24 cellular contexts compared by ENCODE assay signal in the genomic region with DNA sequence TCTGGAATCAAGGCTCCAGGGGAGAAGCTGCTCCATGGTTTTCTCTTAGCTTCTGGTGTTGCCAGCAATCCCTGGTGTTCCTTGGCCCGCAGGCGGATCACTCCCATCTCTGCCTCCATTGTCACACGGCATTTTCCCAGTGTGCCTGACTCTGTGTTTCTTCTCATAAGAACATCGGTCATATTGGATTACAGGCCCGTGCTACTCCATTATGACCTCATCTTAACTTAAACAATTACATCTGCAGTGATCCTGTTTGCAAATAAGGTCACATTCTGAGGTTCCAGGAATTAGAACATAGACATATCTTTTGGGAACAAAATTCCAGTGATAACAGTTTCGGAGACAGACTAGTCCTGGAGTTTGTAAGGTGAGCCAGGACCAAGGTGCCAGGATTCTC. TPM values are rescaled to one million over a fixed set of nuclear protein-coding genes. Genes with fewer than 3 reads are reported as not detected.
DNase-seq lines count a peak whose midpoint lies in the region; ATAC-seq, FAIRE-seq and TF ChIP-seq lines count a peak whose summit lies in the region.
"Had no signal": no experiment of that assay in that cellular context is flagged by ENCODE, and none has a peak within 500 bp of the region (broad histone marks: within the 10 kb centered on the region; RNA-seq: fewer than 3 reads in every experiment).

No MANE protein-coding gene starts in this region.

- H3K4me1 Mint-ChIP-seq in stimulated activated effector memory CD8-positive, alpha-beta T cell treated with anti-CD3 and anti-CD28 coated beads, Interleukin-12 subunit alpha, Interleukin-12 subunit beta, amount 100 ng/mL, for 72 hours, result peaks cover 28% of the 10 kb centered on the region
- H3K4me1 Mint-ChIP-seq in T-cell, result peaks cover 0 to 5% (median 0%) of the 10 kb centered on the region in 3 donors

- peak overlapping the region; percentile 38 for H3K27ac Mint-ChIP-seq in stimulated activated effector memory CD8-positive, alpha-beta T cell treated with anti-CD3 and anti-CD28 coated beads, Interleukin-12 subunit alpha, Interleukin-12 subunit beta, amount 100 ng/mL, for 72 hours
- no peak overlapping the region for H3K27ac Mint-ChIP-seq in T-cell
- H3K27ac Mint-ChIP-seq: CD4-positive, alpha-beta T cell had no signal

- in situ Hi-C loops in HepG2 (cut with HindIII; ENCODE audit: extremely low pct_ligation_motif_present, low pct_unique_long_range_greater_than_20kb), result no loop called here

- CTCF ChIA-PET in HepG2 (lab: Yijun Ruan, JAX; ENCODE audit: low intra/inter-chr PET ratio, low total read pairs), result no interaction called here
- CTCF ChIA-PET in T-cell (lab: Charles Lee), result no interaction called here

- H3K27me3 Mint-ChIP-seq in T-cell, result no peaks in the 10 kb centered on the region
- H3K27me3 Mint-ChIP-seq: CD4-positive, alpha-beta T cell had no signal

- H3K4me2 ChIP-seq in HepG2 (ENCODE audit: low read depth, low read length), result no peak overlapping the region

- H3K9me3 Mint-ChIP-seq in stimulated activated effector memory CD8-positive, alpha-beta T cell treated with anti-CD3 and anti-CD28 coated beads, Interleukin-12 subunit alpha, Interleukin-12 subunit beta, amount 100 ng/mL, for 72 hours, result no peaks in the 10 kb centered on the region
- H3K9me3 Mint-ChIP-seq in T-cell, result no peaks in the 10 kb centered on the region
- H3K9me3 Mint-ChIP-seq: CD4-positive, alpha-beta T cell had no signal

- no peaks in the 10 kb centered on the region for H3K36me3 Mint-ChIP-seq in stimulated activated effector memory CD8-positive, alpha-beta T cell treated with anti-CD3 and anti-CD28 coated beads, Interleukin-12 subunit alpha, Interleukin-12 subunit beta, amount 100 ng/mL, for 72 hours
- no peaks in the 10 kb centered on the region for H3K36me3 Mint-ChIP-seq in T-cell

- H4K20me1 ChIP-seq in HepG2 (ENCODE audit: insufficient read depth, low read length), result no peaks in the 10 kb centered on the region

- no peak overlapping the region for H3K27ac ChIP-seq in HepG2 (ENCODE audit: extremely low read length, insufficient read depth, low read length)
- no peak overlapping the region for H3K27ac ChIP-seq in right lobe of liver
- H3K27ac ChIP-seq in RWPE2 (ENCODE audit: poor library complexity, severe bottlenecking), result peak overlapping the region; percentile 72
- H3K27ac ChIP-seq: SJSA1 had no signal

- H3K36me3 ChIP-seq in HepG2 (replicated peaks in 1 of 2; ENCODE audit: control insufficient read depth in 1 of 2, insufficient read depth in 2 of 2, low read length in 2 of 2) (no peaks in the 10 kb centered on the region), right lobe of liver (no peaks in the 10 kb centered on the region), RWPE2 (ENCODE audit: low read depth) (no peaks in the 10 kb centered on the region)
- H3K36me3 ChIP-seq: BE2C, SJSA1 had no signal

- TF ChIP-seq POLR2A in HepG2 (IDR thresholded peaks at IDR 0.05; ENCODE audit: insufficient read depth in 1 of 2, low read depth in 2 of 2, low read length in 2 of 2), result no peak
- TF ChIP-seq POLR2A in right lobe of liver (IDR thresholded peaks at IDR 0.05), result no peak

- TF ChIP-seq RAD21 in HepG2 (CRISPR knock-in tag; IDR thresholded peaks at IDR 0.05), result no peak

- no peak overlapping the region for H2AFZ ChIP-seq in HepG2 (ENCODE audit: low read length)

- DNase-seq in HepG2 (ENCODE audit: low spot score) (no peak), right lobe of liver (no peak), RWPE2 (ENCODE audit: low spot score) (no peak), fibroblast of villous mesenchyme (ENCODE audit: low read depth) (peak; percentile 21), T-cell (no peak), NCI-H187 (lab: John Stamatoyannopoulos, UW) (no peak)
- no peak for DNase-seq in stimulated activated effector memory CD8-positive, alpha-beta T cell treated with anti-CD3 and anti-CD28 coated beads, Interleukin-12 subunit alpha, Interleukin-12 subunit beta, amount 100 ng/mL, for 72 hours (ENCODE audit: low spot score in 2 of 2)
- DNase-seq: BE2C; CD4-positive, alpha-beta T cell; DMS153; GOT3; NCI-H1694; NCI-H2081 treated with DMSO at 0.1 percent for 48 hours; NCI-H2171 treated with DMSO at 0.1 percent for 48 hours; NCI-H526 had no signal

- ATAC-seq in HepG2, result no peak
- no peak for ATAC-seq in right lobe of liver
- no peak for ATAC-seq in RWPE2 (ENCODE audit: low read depth)
- ATAC-seq in stimulated activated effector memory CD8-positive, alpha-beta T cell treated with anti-CD3 and anti-CD28 coated beads, Interleukin-12 subunit alpha, Interleukin-12 subunit beta, amount 100 ng/mL, for 72 hours, result no peak
- ATAC-seq in T-cell (replicated peaks in 1 of 4), result no peak
- ATAC-seq in GM18511 (IDR thresholded peaks at IDR 0.05; ENCODE audit: unreplicated experiment), result no peak
- ATAC-seq: HCT116, Right ventricle myocardium inferior had no signal

- H3K4me3 ChIP-seq in HepG2 (replicated peaks in 1 of 3; ENCODE audit: insufficient read depth in 1 of 3, low read depth in 2 of 3, low read length in 3 of 3) (no peak overlapping the region), right lobe of liver (no peak overlapping the region), RWPE2 (ENCODE audit: severe bottlenecking) (no peak overlapping the region), fibroblast of villous mesenchyme (ENCODE audit: low read depth, low read length) (no peak overlapping the region)
- H3K4me3 ChIP-seq: SJSA1 had no signal

- H3K79me2 ChIP-seq in HepG2 (ENCODE audit: insufficient read depth, low read length), result no peaks in the 10 kb centered on the region

- TF ChIP-seq CTCF in HepG2 (CRISPR knock-in tag; IDR thresholded peaks at IDR 0.05) (no peak), right lobe of liver (IDR thresholded peaks at IDR 0.05) (no peak), RWPE2 (IDR thresholded peaks at IDR 0.05; ENCODE audit: poor library complexity, severe bottlenecking) (no peak), fibroblast of villous mesenchyme (IDR thresholded peaks at IDR 0.05; ENCODE audit: insufficient read depth, low read depth, low read length) (no peak)

- TF ChIP-seq EP300 in HepG2 (IDR thresholded peaks at IDR 0.05; ENCODE audit: low read depth in 2 of 2, low read length in 2 of 2), result no peak
- no peak for TF ChIP-seq EP300 in HepG2 (CRISPR knock-in tag; IDR thresholded peaks at IDR 0.05; ENCODE audit: borderline replicate concordance)

- H3K9me3 ChIP-seq in HepG2 (ENCODE audit: low read length) (no peaks in the 10 kb centered on the region), right lobe of liver (no peaks in the 10 kb centered on the region), RWPE2 (ENCODE audit: severe bottlenecking) (no peaks in the 10 kb centered on the region)
- H3K9me3 ChIP-seq: BE2C, SJSA1 had no signal

- FAIRE-seq in HepG2 (lab: Jason Lieb, UNC), result no peak
- FAIRE-seq: G401.6, GM12892, GM18507, RCC 7860 had no signal

- H3K4me3 Mint-ChIP-seq in stimulated activated effector memory CD8-positive, alpha-beta T cell treated with anti-CD3 and anti-CD28 coated beads, Interleukin-12 subunit alpha, Interleukin-12 subunit beta, amount 100 ng/mL, for 72 hours, result no peak overlapping the region
- H3K4me3 Mint-ChIP-seq in T-cell, result no peak overlapping the region
- H3K4me3 Mint-ChIP-seq: CD4-positive, alpha-beta T cell had no signal

- WGBS in HepG2 (ENCODE audit: low lambda C conversion rate), result 35% methylated on average over 6 of the region's 6 CpGs
- WGBS in right lobe of liver (ENCODE audit: insufficient coverage, low coverage, low lambda C conversion rate, missing lambda C conversion rate), result 80% methylated on average over 3 of the region's 6 CpGs

- no peaks in the 10 kb centered on the region for H3K27me3 ChIP-seq in HepG2 (ENCODE audit: control insufficient read depth in 1 of 2, insufficient read depth in 2 of 2, low read length in 2 of 2)
- no peaks in the 10 kb centered on the region for H3K27me3 ChIP-seq in right lobe of liver
- H3K27me3 ChIP-seq in RWPE2 (ENCODE audit: insufficient read depth, poor library complexity, severe bottlenecking), result no peaks in the 10 kb centered on the region
- H3K27me3 ChIP-seq: BE2C, SJSA1 had no signal

- H3K9ac ChIP-seq in HepG2 (ENCODE audit: insufficient read depth, low read depth, low read length), result no peak overlapping the region

- H3K4me1 ChIP-seq in HepG2 (ENCODE audit: insufficient read depth, low read length), result no peaks in the 10 kb centered on the region
- no peaks in the 10 kb centered on the region for H3K4me1 ChIP-seq in right lobe of liver
- peaks cover 26% of the 10 kb centered on the region for H3K4me1 ChIP-seq in RWPE2 (ENCODE audit: insufficient read depth, poor library complexity, severe bottlenecking)
- H3K4me1 ChIP-seq: BE2C had no signal

- POLR2A ChIA-PET in HepG2 (lab: Yijun Ruan, JAX), result no interaction called here
- POLR2A ChIA-PET in T-cell (lab: Charles Lee), result no interaction called here

- no TSS peak for BruUV-seq in HepG2 (replicated peaks; lab: Mats Ljungman, UMichigan)

- intact Hi-C loops in HepG2 (cut with micrococcal nuclease; ENCODE audit: unreplicated experiment), result no loop called here
- intact Hi-C loops in right lobe of liver (cut with DNase I), result no loop called here

RNA-seq across cellular contexts. Expression of a gene that starts 23.5 kb away (rescaled TPM):
- total RNA-seq in HepG2 (2016; rRNA removed; fragmentation: Illumina TruSeq; extraction: Trizol) (0.70 and 0.97 TPM in 2 replicates), right lobe of liver (1 to 10 TPM in 5 of 6 experiments, under 1 TPM in 1; 0.53 to 6.7 (median 3.7) TPM), fibroblast of villous mesenchyme (0.32 and 0.43 TPM in 2 replicates), T-cell (10 to 100 TPM; 24.2 to 64.9 (median 50.8) TPM)
- 1.1 and 2.0 TPM in 2 replicates for total RNA-seq in HepG2 (2016; cell fraction: cytosol; rRNA removed; fragmentation: Illumina TruSeq; extraction: Trizol; ENCODE audit: low read depth)
- 0.37 and 1.2 TPM in 2 replicates for total RNA-seq in HepG2 (2016; cell fraction: insoluble cytoplasmic fraction; rRNA removed; fragmentation: Illumina TruSeq; extraction: Trizol)
- 0.80 and 2.1 TPM in 2 replicates for total RNA-seq in HepG2 (2016; cell fraction: membrane; rRNA removed; fragmentation: Illumina TruSeq; extraction: Trizol)
- not detected in 2 replicates for total RNA-seq in HepG2 (2016; cell fraction: nucleus; rRNA removed; fragmentation: Illumina TruSeq; extraction: Trizol)
- polyA plus RNA-seq in HepG2 (2011; rRNA removed), result 0.50 and 1.2 TPM in 2 replicates
- 0.30 and 0.59 TPM in 2 replicates for polyA plus RNA-seq in HepG2 (2011; cell fraction: cytosol; rRNA removed)
- 0.21 and 0.27 TPM in 2 replicates for polyA plus RNA-seq in HepG2 (2011; cell fraction: nucleus; rRNA removed)
- polyA plus RNA-seq in HepG2 (2012), result 2.3 TPM in 1 of 2 replicates, not detected in the other
- polyA plus RNA-seq in HepG2 (2016; cell fraction: cytosol; fragmentation: Illumina TruSeq; extraction: Trizol; ENCODE audit: low read depth), result 1.2 and 1.8 TPM in 2 replicates
- 1.7 and 1.9 TPM in 2 replicates for polyA plus RNA-seq in HepG2 (2016; cell fraction: insoluble cytoplasmic fraction; fragmentation: Illumina TruSeq; extraction: Trizol; ENCODE audit: low read depth)
- polyA plus RNA-seq in HepG2 (2016; cell fraction: membrane; fragmentation: Illumina TruSeq; extraction: Trizol; ENCODE audit: low read depth), result 2.2 and 2.3 TPM in 2 replicates
- 0.77 TPM in 1 of 2 replicates, not detected in the other for polyA plus RNA-seq in HepG2 (2016; cell fraction: nucleus; fragmentation: Illumina TruSeq; extraction: Trizol; ENCODE audit: insufficient read depth, low read depth)
- 0.56 and 0.91 TPM in 2 replicates for polyA minus RNA-seq in HepG2 (2011; rRNA and poly(A)+ RNA removed; ENCODE audit: low replicate concordance)
- not detected in 2 replicates for polyA minus RNA-seq in HepG2 (2011; cell fraction: cytosol; rRNA and poly(A)+ RNA removed)
- not detected in 2 replicates for polyA minus RNA-seq in HepG2 (2011; cell fraction: nucleus; rRNA and poly(A)+ RNA removed)
- total RNA-seq: A673 had no signal
